8 cellular contexts compared by ENCODE assay signal in genomic region chr6:34465551-34466241, GRCh38. TPM values are rescaled to one million over a fixed set of nuclear protein-coding genes. Genes with fewer than 3 reads are reported as not detected.
A peak's percentile ranks its signal among the peaks of the same experiment; 100 is the strongest.
DNase-seq lines count a peak whose midpoint lies in the region; ATAC-seq and TF ChIP-seq lines count a peak whose summit lies in the region.

Gene PACSIN1, plus strand, starts transcription at chr6:34466076. Its CDS starts 60,230 bp downstream, at chr6:34526306.

- peaks cover 6% of the 10 kb centered on the region for H3K27me3 ChIP-seq in endodermal cell (ENCODE audit: control insufficient read depth, insufficient read depth, low read length, poor library complexity, severe bottlenecking)
- H3K27me3 ChIP-seq in neural cell (ENCODE audit: insufficient read depth, low read depth, low read length): peaks cover 9% of the 10 kb centered on the region

- WGBS in endodermal cell (ENCODE audit: insufficient coverage in 1 of 2, insufficient read length in 1 of 2), 2 experiments: 0 to 1% methylated on average over 2 to 60 of the region's 65 CpGs

- TF ChIP-seq EP300 in neural cell (conservative IDR thresholded peaks at IDR 0.05; ENCODE audit: poor library complexity, severe bottlenecking): no peak

- H3K27ac ChIP-seq in endodermal cell (ENCODE audit: low read depth, low read length) (no peak within 1 kb of the TSS), neural cell (ENCODE audit: low read length) (no peak within 1 kb of the TSS)

- H3K4me1 Mint-ChIP-seq in endodermal cell: peaks cover 12% of the 10 kb centered on the region

- H3K4me2 ChIP-seq in neural cell (ENCODE audit: low read length): peak within 1 kb of the TSS; percentile 78

- no peaks in the 10 kb centered on the region for H3K9me3 Mint-ChIP-seq in endodermal cell

- peaks cover 10% of the 10 kb centered on the region for H3K27me3 Mint-ChIP-seq in endodermal cell (ENCODE audit: insufficient read depth)

- no peak for ATAC-seq in GM21737 (IDR thresholded peaks at IDR 0.05; ENCODE audit: unreplicated experiment)

- H2AFZ ChIP-seq in neural cell (ENCODE audit: low read depth, low read length): peak within 1 kb of the TSS; percentile 68

- H3K79me2 ChIP-seq in neural cell (replicated peaks; ENCODE audit: insufficient read depth, low read length): no peaks in the 10 kb centered on the region

- H3K9me3 ChIP-seq in endodermal cell (ENCODE audit: control insufficient read depth, low read length) (no peaks in the 10 kb centered on the region), neural cell (ENCODE audit: low read length) (no peaks in the 10 kb centered on the region)

- no peaks in the 10 kb centered on the region for H4K20me1 ChIP-seq in neural cell (ENCODE audit: insufficient read depth)

- DNase-seq in stimulated activated CD4-positive, alpha-beta T cell treated with anti-CD3 and anti-CD28 coated beads, Interleukin-15, amount 100 ng/mL, for 24 hours: peak; percentile 44
- DNase-seq in stimulated activated CD4-positive, alpha-beta T cell treated with anti-CD3 and anti-CD28 coated beads, Interleukin-4, amount 100 ng/mL, for 24 hours: no peak
- DNase-seq in RPMI8226: peak; percentile 80
- peak; percentile 92 for DNase-seq in endodermal cell
- no peak for DNase-seq in OCI-M2 (lab: John Stamatoyannopoulos, UW; ENCODE audit: unreplicated experiment)
- DNase-seq in NAMALWA (ENCODE audit: low spot score): no peak

- TF ChIP-seq RAD21 in neural cell (conservative IDR thresholded peaks at IDR 0.05): no peak

- H3F3A ChIP-seq in neural cell (ENCODE audit: insufficient read depth, low read length, poor library complexity, severe bottlenecking): no peaks in the 10 kb centered on the region

- H3K36me3 ChIP-seq in endodermal cell (ENCODE audit: control insufficient read depth, insufficient read depth, low read length) (no peaks in the 10 kb centered on the region), neural cell (ENCODE audit: insufficient read depth, low read length) (no peaks in the 10 kb centered on the region)

- H3K9me2 ChIP-seq in neural cell (ENCODE audit: insufficient read depth, low read length): no peaks in the 10 kb centered on the region

- H3K4me3 ChIP-seq in endodermal cell (ENCODE audit: low read length) (peak within 1 kb of the TSS; percentile 78), neural cell (ENCODE audit: low read length) (peak within 1 kb of the TSS; percentile 73)

- H3K27ac Mint-ChIP-seq in endodermal cell: peak within 1 kb of the TSS; percentile 48

- peak within 1 kb of the TSS; percentile 71 for H3K4me3 Mint-ChIP-seq in endodermal cell

- no peaks in the 10 kb centered on the region for H3K36me3 Mint-ChIP-seq in endodermal cell (ENCODE audit: low read depth)

- TF ChIP-seq CTCF in endodermal cell (conservative IDR thresholded peaks at IDR 0.05) (no peak), neural cell (IDR thresholded peaks at IDR 0.05; ENCODE audit: poor library complexity, severe bottlenecking) (no peak)

- H3K9ac ChIP-seq in endodermal cell (ENCODE audit: extremely low read depth, low read length, poor library complexity, severe bottlenecking) (peak within 1 kb of the TSS; percentile 47), neural cell (ENCODE audit: low read length) (peak within 1 kb of the TSS; percentile 56)

- H3K4me1 ChIP-seq in endodermal cell (ENCODE audit: control insufficient read depth, insufficient read depth, low read length): peaks cover 4% of the 10 kb centered on the region

TF ChIP-seq in neural cell, 6 proteins besides CTCF, POLR2A, EP300 and RAD21:
- TF ChIP-seq TAF1 (IDR thresholded peaks at IDR 0.05; ENCODE audit: low read depth) (no peak), POLR2AphosphoS5 (IDR thresholded peaks at IDR 0.05) (no peak), REST (IDR thresholded peaks at IDR 0.05; ENCODE audit: borderline replicate concordance) (no peak), MXI1 (conservative IDR thresholded peaks at IDR 0.05; ENCODE audit: poor library complexity, severe bottlenecking) (peak; percentile 17)

RNA-seq across cellular contexts. Expression of gene PACSIN1, which starts in this region (rescaled TPM):
- total RNA-seq in endodermal cell: 1 to 10 TPM; 7.2 to 7.3 TPM
- polyA plus RNA-seq in endodermal cell (2013, experiment 1 of 2): 2.4 TPM
- 1.7 TPM for polyA plus RNA-seq in endodermal cell (2013, experiment 2 of 2)
- polyA plus RNA-seq in neural cell: 3.1 and 5.7 TPM in 2 replicates
- polyA minus RNA-seq in neural cell: 1.9 and 2.4 TPM in 2 replicates

Comparison
In these comparisons a context has a peak if more than half of its experiments do, and no peak if none do; other contexts are left out.
1. DNase-seq: peak in stimulated activated CD4-positive, alpha-beta T cell treated with anti-CD3 and anti-CD28 coated beads, Interleukin-15, amount 100 ng/mL, for 24 hours (single experiment), RPMI8226 (single experiment) and endodermal cell (single experiment); none in stimulated activated CD4-positive, alpha-beta T cell treated with anti-CD3 and anti-CD28 coated beads, Interleukin-4, amount 100 ng/mL, for 24 hours (single experiment), OCI-M2 (single experiment) and NAMALWA (single experiment).